In genomic region chr15:85704720-85705119, GRCh38 we compare ENCODE assay signal across 10 cellular contexts.
A peak's percentile ranks its signal among the peaks of the same experiment; 100 is the strongest.
DNase-seq lines count a peak whose midpoint lies in the region; ATAC-seq and TF ChIP-seq lines count a peak whose summit lies in the region.
"Had no signal": no experiment of that assay in that cellular context is flagged by ENCODE, and none has a peak within 500 bp of the region (broad histone marks: within the 10 kb centered on the region; RNA-seq: fewer than 3 reads in every experiment).

No MANE protein-coding gene starts in this region.

- no peak for DNase-seq in CD4-positive, alpha-beta T cell
- DNase-seq in fibroblast of villous mesenchyme (ENCODE audit: low read depth) (peak; percentile 95), sigmoid colon (no peak), NCI-H2227 treated with DMSO at 0.1 percent for 48 hours (lab: John Stamatoyannopoulos, UW) (no peak)
- DNase-seq: NCI-H446 treated with DMSO at 0.1 percent for 48 hours had no signal

- peak overlapping the region; percentile 62 for H3K27ac ChIP-seq in CD4-positive, alpha-beta T cell (ENCODE audit: low read depth, low read length)
- peak overlapping the region; percentile 93 for H3K27ac ChIP-seq in OCI-LY1 (ENCODE audit: low read depth, low read length, poor library complexity, severe bottlenecking)
- peak overlapping the region; percentile 49 to 83 (median 65) for H3K27ac ChIP-seq in sigmoid colon
- H3K27ac ChIP-seq: VCaP had no signal

- CTCF ChIA-PET in CD4-positive, alpha-beta T cell (lab: Charles Lee) = no interaction called here

- peak overlapping the region; percentile 58 for H3K4me2 ChIP-seq in OCI-LY1 (ENCODE audit: low read length)

- peak overlapping the region; percentile 98 for H3K27ac Mint-ChIP-seq in CD4-positive, alpha-beta T cell

- H3K4me3 ChIP-seq in OCI-LY1 (ENCODE audit: low read depth, low read length, poor library complexity, severe bottlenecking) = no peak overlapping the region
- H3K4me3 ChIP-seq in fibroblast of villous mesenchyme (ENCODE audit: low read depth, low read length) = no peak overlapping the region
- no peak overlapping the region for H3K4me3 ChIP-seq in sigmoid colon

- no peak for TF ChIP-seq POLR2A in sigmoid colon (IDR thresholded peaks at IDR 0.05)

- H3K27me3 Mint-ChIP-seq in CD4-positive, alpha-beta T cell = no peaks in the 10 kb centered on the region

- intact Hi-C loops in CD4-positive, alpha-beta T cell (cut with DNase I, micrococcal nuclease) = loop anchor here (1.0 to 10.0 kb wide), 5 partner anchors 34 to 320 kb away; partner anchors contain the start of gene AKAP13 (in 1 of the 2)
- intact Hi-C loops in sigmoid colon (cut with DNase I) = no loop called here

- peaks cover 32% of the 10 kb centered on the region; the same call in 1 of the 2 replicates for H3K36me3 ChIP-seq in OCI-LY1 (ENCODE audit: insufficient read depth, low read length)
- peaks cover 0 to 17% (median under 1%) of the 10 kb centered on the region in 4 donors for H3K36me3 ChIP-seq in sigmoid colon

- no peak for TF ChIP-seq CTCF in CD4-positive, alpha-beta T cell (IDR thresholded peaks at IDR 0.05)
- no peak for TF ChIP-seq CTCF in OCI-LY1 (IDR thresholded peaks at IDR 0.05; ENCODE audit: low read length)
- TF ChIP-seq CTCF in fibroblast of villous mesenchyme (IDR thresholded peaks at IDR 0.05; ENCODE audit: insufficient read depth, low read depth, low read length) = no peak
- TF ChIP-seq CTCF in sigmoid colon (IDR thresholded peaks at IDR 0.05) = no peak

- H3K9me2 ChIP-seq in OCI-LY1 (ENCODE audit: low read depth, low read length) = no peaks in the 10 kb centered on the region

- H3K27me3 ChIP-seq in CD4-positive, alpha-beta T cell (ENCODE audit: control insufficient read depth, insufficient read depth, low read length) = no peaks in the 10 kb centered on the region
- H3K27me3 ChIP-seq in OCI-LY1 (ENCODE audit: insufficient read depth, low read length) (no peaks in the 10 kb centered on the region), sigmoid colon (no peaks in the 10 kb centered on the region)

- H4K20me1 ChIP-seq in OCI-LY1 (ENCODE audit: insufficient read depth, low read length) = no peaks in the 10 kb centered on the region

- 65 to 83% methylated on average over 2 of the region's 2 CpGs for WGBS in sigmoid colon, 2 donors

- no peak overlapping the region for H2AFZ ChIP-seq in OCI-LY1 (ENCODE audit: low read length)

- H3K9me3 ChIP-seq in CD4-positive, alpha-beta T cell (ENCODE audit: control insufficient read depth, low read length) = no peaks in the 10 kb centered on the region
- H3K9me3 ChIP-seq in OCI-LY1 (ENCODE audit: low read length) (no peaks in the 10 kb centered on the region), sigmoid colon (no peaks in the 10 kb centered on the region)

- peaks cover 85% of the 10 kb centered on the region for H3K4me1 ChIP-seq in OCI-LY1 (ENCODE audit: insufficient read depth, low read length, severe bottlenecking)
- H3K4me1 ChIP-seq in sigmoid colon = peaks cover 0 to 35% (median 28%) of the 10 kb centered on the region in 4 donors

- H3K4me1 Mint-ChIP-seq in CD4-positive, alpha-beta T cell (ENCODE audit: low read depth) = peaks cover 92% of the 10 kb centered on the region

- peak in 1 of 4 donors; percentile 8 for TF ChIP-seq EP300 in sigmoid colon (IDR thresholded peaks at IDR 0.05)

- POLR2A ChIA-PET in CD4-positive, alpha-beta T cell (lab: Charles Lee) = interaction anchor here (0.9 to 5.9 kb wide), 4 partner anchors 14 to 375 kb away, joined by 3 to 83 read pairs (median 4); no protein-coding TSS in a partner anchor

- H3K9ac ChIP-seq in OCI-LY1 (ENCODE audit: low read length) = peak overlapping the region; percentile 42; the same call in 1 of the 2 replicates

- peaks cover 23% of the 10 kb centered on the region for H3K79me2 ChIP-seq in OCI-LY1 (ENCODE audit: insufficient read depth, low read length)

- H3K9me3 Mint-ChIP-seq in CD4-positive, alpha-beta T cell = no peaks in the 10 kb centered on the region

- peak overlapping the region; percentile 76 for H3K4me3 Mint-ChIP-seq in CD4-positive, alpha-beta T cell

- 0 out of 2 replicates have a peak, but pooled peaks cover under 1% of the 10 kb centered on the region for H3F3A ChIP-seq in OCI-LY1 (ENCODE audit: insufficient read depth, low read length)

- H3K36me3 Mint-ChIP-seq in CD4-positive, alpha-beta T cell (ENCODE audit: low read depth) = peaks cover 78% of the 10 kb centered on the region

- ATAC-seq in CD4-positive, alpha-beta T cell (ENCODE audit: poor library complexity) = no peak
- ATAC-seq in HG03565 (IDR thresholded peaks at IDR 0.05; ENCODE audit: unreplicated experiment) (no peak), SK-N-SH treated with all-trans-retinoic acid at 6 μM for 48 hours (no peak), GM18861 (IDR thresholded peaks at IDR 0.05; ENCODE audit: unreplicated experiment) (no peak)

TF ChIP-seq in SK-N-SH treated with all-trans-retinoic acid at 6 μM for 48 hours, 23 proteins besides CTCF, POLR2A, EP300 and RAD21:
- no peak for TF ChIP-seq ZC3H10 (CRISPR knock-in tag; IDR thresholded peaks at IDR 0.05)
- TF ChIP-seq ESRRG (CRISPR knock-in tag; IDR thresholded peaks at IDR 0.05) = no peak
- TF ChIP-seq ZNF8 (CRISPR knock-in tag; IDR thresholded peaks at IDR 0.05) = no peak
- no peak for TF ChIP-seq TOX (CRISPR knock-in tag; IDR thresholded peaks at IDR 0.05; ENCODE audit: borderline replicate concordance)
- TF ChIP-seq CSRNP3 (CRISPR knock-in tag; IDR thresholded peaks at IDR 0.05) = no peak
- no peak for TF ChIP-seq SNAI2 (CRISPR knock-in tag; IDR thresholded peaks at IDR 0.05)
- no peak for TF ChIP-seq CREB5 (CRISPR knock-in tag; IDR thresholded peaks at IDR 0.05; ENCODE audit: low read depth)
- TF ChIP-seq ZNF565 (CRISPR knock-in tag; conservative IDR thresholded peaks at IDR 0.05; ENCODE audit: low read depth) = no peak
- TF ChIP-seq RARB (CRISPR knock-in tag; IDR thresholded peaks at IDR 0.05) = no peak
- no peak for TF ChIP-seq OSR1 (CRISPR knock-in tag; IDR thresholded peaks at IDR 0.05)
- no peak for TF ChIP-seq TSHZ2 (CRISPR knock-in tag; IDR thresholded peaks at IDR 0.05)
- TF ChIP-seq ZFP3 (CRISPR knock-in tag; IDR thresholded peaks at IDR 0.05) = no peak
